11 cellular contexts compared by ENCODE assay signal in genomic region chr1:107777664-107778047, GRCh38.
DNase-seq lines count a peak whose midpoint lies in the region; ATAC-seq and TF ChIP-seq lines count a peak whose summit lies in the region.
"Had no signal": no experiment of that assay in that cellular context is flagged by ENCODE, and none has a peak within 500 bp of the region (broad histone marks: within the 10 kb centered on the region; RNA-seq: fewer than 3 reads in every experiment).

No MANE protein-coding gene starts in this region.

- DNase-seq in NCI-H1694 treated with DMSO at 0.1 percent for 48 hours (lab: John Stamatoyannopoulos, UW) (no peak), SIG-M5 treated with dmso at 0.1 percent for 504 hours (lab: John Stamatoyannopoulos, UW; ENCODE audit: unreplicated experiment) (no peak), KBM-7 (no peak), left colon (no peak)
- DNase-seq: activated naive CD4-positive, alpha-beta T cell treated with anti-CD3 and anti-CD28 coated beads, Interleukin-2, amount 50 U/mL, for 16 hours; IMR-90; islet precursor cell had no signal

- peak overlapping the region; percentile 42 for H3K4me2 ChIP-seq in DOHH2 (ENCODE audit: low read length)

- H3K79me2 ChIP-seq in DOHH2 (ENCODE audit: control insufficient read depth, low read length): no peaks in the 10 kb centered on the region

- no peaks in the 10 kb centered on the region for H4K20me1 ChIP-seq in DOHH2 (ENCODE audit: control insufficient read depth, insufficient read depth, low read depth, low read length)

- H3F3A ChIP-seq in DOHH2 (ENCODE audit: control insufficient read depth, insufficient read depth): peaks cover 2% of the 10 kb centered on the region; the same call in 1 of the 2 replicates

- ATAC-seq in GM19455 (IDR thresholded peaks at IDR 0.05; ENCODE audit: unreplicated experiment) (peak; percentile 11), HG02884 (IDR thresholded peaks at IDR 0.05; ENCODE audit: unreplicated experiment) (peak; percentile 15), HG03469 (IDR thresholded peaks at IDR 0.05; ENCODE audit: unreplicated experiment) (peak; percentile 17), left colon (no peak)

- no peaks in the 10 kb centered on the region for H3K27me3 ChIP-seq in DOHH2 (ENCODE audit: control insufficient read depth, low read length)

- no peaks in the 10 kb centered on the region for H3K9me2 ChIP-seq in DOHH2 (replicated peaks; ENCODE audit: control insufficient read depth, low read length)

- H3K9me3 ChIP-seq in DOHH2 (ENCODE audit: control insufficient read depth, insufficient read depth, low read length): no peaks in the 10 kb centered on the region

- TF ChIP-seq CTCF in DOHH2 (IDR thresholded peaks at IDR 0.05; ENCODE audit: low read depth, low read length, poor library complexity, severe bottlenecking): no peak

- no peaks in the 10 kb centered on the region for H3K36me3 ChIP-seq in DOHH2 (ENCODE audit: control insufficient read depth, low read length)

- intact Hi-C loops in left colon (cut with DNase I, micrococcal nuclease): no loop called here

- in situ Hi-C loops in KBM-7 (cut with MboI; ENCODE audit: low pct_unique_long_range_greater_than_20kb, low sequenced_read_pairs): no loop called here

- peaks cover 25% of the 10 kb centered on the region for H3K4me1 ChIP-seq in DOHH2 (ENCODE audit: control insufficient read depth, low read length)

- peak overlapping the region; percentile 13; the same call in 1 of the 2 replicates for H3K4me3 ChIP-seq in DOHH2 (ENCODE audit: low read length)

- H3K27ac ChIP-seq in DOHH2 (ENCODE audit: low read depth, low read length): no peak overlapping the region
